In the genomic region with DNA sequence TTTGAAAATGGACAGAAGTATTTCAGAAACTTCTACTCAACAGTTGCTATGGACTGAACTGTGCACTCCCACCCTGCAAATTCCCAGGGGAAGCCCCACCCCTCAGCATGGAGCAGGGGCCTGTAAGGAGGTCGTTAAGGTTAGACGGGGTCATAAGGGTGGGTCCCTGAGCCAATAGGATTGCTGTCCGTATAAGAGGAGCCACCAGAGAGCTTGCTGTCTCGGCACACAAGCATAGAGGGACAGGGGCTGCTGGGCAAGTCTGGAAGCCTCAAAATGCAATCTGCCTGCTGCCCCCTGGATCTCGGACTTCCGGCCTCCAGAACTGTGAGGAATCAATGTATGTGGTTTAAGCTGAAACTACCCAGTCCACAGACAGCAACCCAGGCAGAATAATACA, we compare ENCODE assay signal across 11 cellular contexts.
"Had no signal": no experiment of that assay in that cellular context is flagged by ENCODE, and none has a peak within 500 bp of the region (broad histone marks: within the 10 kb centered on the region; RNA-seq: fewer than 3 reads in every experiment).

No MANE protein-coding gene starts in this region.

- H3K4me3 ChIP-seq: adrenal gland, lower lobe of right lung, pancreas had no signal

- H3K27ac ChIP-seq: adrenal gland, lower lobe of right lung, pancreas had no signal

- H3K9me3 ChIP-seq: adrenal gland, lower lobe of right lung, pancreas had no signal

- H3K27me3 ChIP-seq: pancreas had no signal

- DNase-seq: activated CD4-positive, alpha-beta T cell treated with anti-CD3 and anti-CD28 coated beads, Interleukin-2, amount 50 U/mL, for 48 hours; activated CD4-positive, CD25-positive, alpha-beta regulatory T cell treated with anti-CD3 and anti-CD28 coated beads, Interleukin-2, amount 50 U/mL, for 72 hours; activated effector memory CD4-positive, alpha-beta T cell treated with Interleukin-2 at 50 U/mL for 16 hours; activated naive CD4-positive, alpha-beta T cell treated with anti-CD3 and anti-CD28 coated beads, Interleukin-2, amount 50 U/mL, for 16 hours; activated T-cell treated with anti-CD3 and anti-CD28 coated beads, Interleukin-2, amount 50 U/mL, for 4 hours; caudate nucleus; foreskin fibroblast; lower lobe of right lung; midbrain; pancreas had no signal

- H3K4me1 ChIP-seq: adrenal gland, pancreas had no signal

- H3K36me3 ChIP-seq: adrenal gland, lower lobe of right lung, pancreas had no signal
